ENCODE assay signal across 8 cellular contexts in genomic region chr15:58332676-58333400, GRCh38.
A peak's percentile ranks its signal among the peaks of the same experiment; 100 is the strongest.
DNase-seq lines count a peak whose midpoint lies in the region; ATAC-seq and TF ChIP-seq lines count a peak whose summit lies in the region.

No MANE protein-coding gene starts in this region.

- H3K79me2 ChIP-seq in fibroblast of lung (ENCODE audit: control insufficient read depth, insufficient read depth, low read length) = no peaks in the 10 kb centered on the region

- peak; percentile 32 for ATAC-seq in SK-N-SH treated with all-trans-retinoic acid at 6 μM for 48 hours

- H3K4me1 Mint-ChIP-seq in activated CD4-positive, alpha-beta T cell treated with anti-CD3 and anti-CD28 coated beads, Interleukin-2, amount 10 ng/mL, durations not matched to agents 24 days and 14 days = peaks cover 49% of the 10 kb centered on the region

- TF ChIP-seq CTCF in fibroblast of lung (conservative IDR thresholded peaks at IDR 0.05 in 1 of 2, IDR thresholded peaks at IDR 0.05 in 1 of 2; ENCODE audit: low read depth in 1 of 2, low read length in 2 of 2) = no peak

- H3K27me3 ChIP-seq in fibroblast of lung (ENCODE audit: control insufficient read depth, insufficient read depth, low read length) (no peaks in the 10 kb centered on the region), rectal smooth muscle tissue (ENCODE audit: control insufficient read depth, insufficient read depth, low read length) (no peaks in the 10 kb centered on the region)

- H3K27ac ChIP-seq in fibroblast of lung (ENCODE audit: insufficient read depth, low read length) (peak overlapping the region; percentile 95), rectal smooth muscle tissue (ENCODE audit: low read depth, low read length) (peak overlapping the region; percentile 90)

- no peaks in the 10 kb centered on the region for H3K36me3 ChIP-seq in fibroblast of lung (ENCODE audit: control insufficient read depth, insufficient read depth, low read length)
- no peaks in the 10 kb centered on the region for H3K36me3 ChIP-seq in rectal smooth muscle tissue (ENCODE audit: control insufficient read depth, insufficient read depth, low read length)

- peaks cover 4% of the 10 kb centered on the region for H3K9me3 Mint-ChIP-seq in activated CD4-positive, alpha-beta T cell treated with anti-CD3 and anti-CD28 coated beads, Interleukin-2, amount 10 ng/mL, durations not matched to agents 24 days and 14 days

- peaks cover 24% of the 10 kb centered on the region for H3K4me1 ChIP-seq in fibroblast of lung (ENCODE audit: control insufficient read depth, extremely low read depth, insufficient read depth, low read length)
- peaks cover 20% of the 10 kb centered on the region for H3K4me1 ChIP-seq in rectal smooth muscle tissue (ENCODE audit: control insufficient read depth, insufficient read depth, low read length)

- H3K36me3 Mint-ChIP-seq in activated CD4-positive, alpha-beta T cell treated with anti-CD3 and anti-CD28 coated beads, Interleukin-2, amount 10 ng/mL, durations not matched to agents 24 days and 14 days (ENCODE audit: low read depth) = peaks cover 3% of the 10 kb centered on the region

- H3K9me3 ChIP-seq in fibroblast of lung (ENCODE audit: control insufficient read depth, insufficient read depth, low read depth, low read length) = no peaks in the 10 kb centered on the region

- intact Hi-C loops in activated CD4-positive, alpha-beta T cell treated with anti-CD3 and anti-CD28 coated beads, Interleukin-2, amount 10 ng/mL, durations not matched to agents 24 days and 14 days (cut with micrococcal nuclease) = loop anchor here (1.0 to 5.0 kb wide), 9 partner anchors 16 to 600 kb away; partner anchors contain the start of genes ADAM10, MINDY2 and SLTM

- no peak for DNase-seq in activated CD4-positive, alpha-beta T cell treated with anti-CD3 and anti-CD28 coated beads, Interleukin-2, amount 10 ng/mL, durations not matched to agents 24 days and 14 days
- no peak for DNase-seq in activated CD4-positive, alpha-beta T cell treated with anti-CD3 and anti-CD28 coated beads for 48 hours
- DNase-seq in fibroblast of lung (ENCODE audit: low read depth in 2 of 2) (peak; percentile 54 to 84), NCI-H2081 treated with DMSO at 0.1 percent for 48 hours (lab: John Stamatoyannopoulos, UW) (no peak), GF-D8 (lab: John Stamatoyannopoulos, UW) (no peak), DMS153 (lab: John Stamatoyannopoulos, UW) (no peak)

- no peak overlapping the region for H2AFZ ChIP-seq in fibroblast of lung (ENCODE audit: low read length)

- H3K9ac ChIP-seq in fibroblast of lung (ENCODE audit: insufficient read depth, low read length) (peak overlapping the region; percentile 64), rectal smooth muscle tissue (ENCODE audit: low read length) (no peak overlapping the region)

- H3K4me2 ChIP-seq in fibroblast of lung (ENCODE audit: extremely low read depth, insufficient read depth, low read length) = peak overlapping the region; percentile 82

- H4K20me1 ChIP-seq in fibroblast of lung (ENCODE audit: control insufficient read depth, extremely low read depth, insufficient read depth, low read length) = no peaks in the 10 kb centered on the region

- H3K27ac Mint-ChIP-seq in activated CD4-positive, alpha-beta T cell treated with anti-CD3 and anti-CD28 coated beads, Interleukin-2, amount 10 ng/mL, durations not matched to agents 24 days and 14 days = peak overlapping the region; percentile 98

- H3K4me3 Mint-ChIP-seq in activated CD4-positive, alpha-beta T cell treated with anti-CD3 and anti-CD28 coated beads, Interleukin-2, amount 10 ng/mL, durations not matched to agents 24 days and 14 days = peak overlapping the region; percentile 61

- H3K4me3 ChIP-seq in fibroblast of lung (replicated peaks in 1 of 4; ENCODE audit: control extremely low read depth in 1 of 4, insufficient read depth in 1 of 4, low read depth in 3 of 4, low read length in 4 of 4) (no peak overlapping the region), rectal smooth muscle tissue (ENCODE audit: low read length) (peak overlapping the region; percentile 11)

- no peaks in the 10 kb centered on the region for H3K27me3 Mint-ChIP-seq in activated CD4-positive, alpha-beta T cell treated with anti-CD3 and anti-CD28 coated beads, Interleukin-2, amount 10 ng/mL, durations not matched to agents 24 days and 14 days

TF ChIP-seq in SK-N-SH treated with all-trans-retinoic acid at 6 μM for 48 hours, 23 proteins besides CTCF, POLR2A, EP300 and RAD21:
- TF ChIP-seq PPARA (CRISPR knock-in tag; IDR thresholded peaks at IDR 0.05; ENCODE audit: borderline replicate concordance) (no peak), CSDC2 (CRISPR knock-in tag; IDR thresholded peaks at IDR 0.05) (no peak), TSHZ2 (CRISPR knock-in tag; IDR thresholded peaks at IDR 0.05) (no peak), GLIS3 (CRISPR knock-in tag; IDR thresholded peaks at IDR 0.05) (no peak), BACH2 (CRISPR knock-in tag; IDR thresholded peaks at IDR 0.05; ENCODE audit: borderline replicate concordance) (no peak), ZC3H10 (CRISPR knock-in tag; IDR thresholded peaks at IDR 0.05) (no peak), CREB5 (CRISPR knock-in tag; IDR thresholded peaks at IDR 0.05; ENCODE audit: low read depth) (no peak)

Comparison
In these comparisons a context has a peak if more than half of its experiments do, and no peak if none do; other contexts are left out.
1. DNase-seq: peak in fibroblast of lung (2 of 2); none in activated CD4-positive, alpha-beta T cell treated with anti-CD3 and anti-CD28 coated beads, Interleukin-2, amount 10 ng/mL, durations not matched to agents 24 days and 14 days (single experiment), activated CD4-positive, alpha-beta T cell treated with anti-CD3 and anti-CD28 coated beads for 48 hours (single experiment), NCI-H2081 treated with DMSO at 0.1 percent for 48 hours (single experiment), GF-D8 (single experiment) and DMS153 (single experiment).